In the genomic region with DNA sequence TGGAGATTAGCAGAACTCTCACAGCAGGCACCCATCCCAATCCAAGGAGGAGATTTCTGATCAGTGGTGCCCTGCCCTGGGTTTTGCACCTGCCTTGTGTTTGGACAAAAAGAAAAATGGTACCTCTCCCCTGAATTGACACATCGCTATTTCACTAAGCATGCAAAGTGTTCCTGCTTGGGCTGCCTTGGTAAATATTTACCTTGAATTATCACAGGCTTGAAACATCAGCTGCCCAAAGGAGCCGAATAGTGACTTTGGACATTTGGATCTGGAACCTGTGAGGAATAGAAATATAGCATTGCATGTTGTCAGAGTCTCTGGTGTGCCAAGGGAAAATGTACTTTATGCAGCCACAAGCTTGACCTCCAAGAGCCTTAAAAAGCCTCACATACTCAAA, we compare ENCODE assay signal across 1 cellular context.
TF ChIP-seq lines count a peak whose summit lies in the region.

No MANE protein-coding gene starts in this region.

TF ChIP-seq in GM23338, 12 proteins besides CTCF, POLR2A, EP300 and RAD21 (continued from another document):
- no peak for TF ChIP-seq ZNF462 (CRISPR knock-in tag; IDR thresholded peaks at IDR 0.05)
- TF ChIP-seq ZNF114 (CRISPR knock-in tag; IDR thresholded peaks at IDR 0.05): no peak
- no peak for TF ChIP-seq EZH2 (IDR thresholded peaks at IDR 0.05; ENCODE audit: low read depth, unreplicated experiment)
- TF ChIP-seq EZH2phosphoT487 (IDR thresholded peaks at IDR 0.05; ENCODE audit: unreplicated experiment): no peak
- TF ChIP-seq NANOG (IDR thresholded peaks at IDR 0.05; ENCODE audit: borderline replicate concordance): no peak
